Comparison of ENCODE assay signal across 11 cellular contexts in genomic region chr11:104402812-104403521, GRCh38.
A peak's percentile ranks its signal among the peaks of the same experiment; 100 is the strongest.
DNase-seq lines count a peak whose midpoint lies in the region; ATAC-seq and TF ChIP-seq lines count a peak whose summit lies in the region.
"Had no signal": no experiment of that assay in that cellular context is flagged by ENCODE, and none has a peak within 500 bp of the region (broad histone marks: within the 10 kb centered on the region; RNA-seq: fewer than 3 reads in every experiment).

No MANE protein-coding gene starts in this region.

- H3K9me3 ChIP-seq in cardiac muscle cell (ENCODE audit: low read depth) (no peaks in the 10 kb centered on the region), heart left ventricle (no peaks in the 10 kb centered on the region)
- H3K9me3 ChIP-seq: right atrium auricular region, thoracic aorta had no signal

- H3K4me3 ChIP-seq in cardiac muscle cell (no peak overlapping the region), heart left ventricle (no peak overlapping the region)
- H3K4me3 ChIP-seq: right atrium auricular region, thoracic aorta had no signal

- intact Hi-C loops in heart left ventricle (cut with DNase I) = no loop called here

- 67 to 83% (median 77%) methylated on average over 1 of the region's 1 CpG for WGBS in heart left ventricle, 4 donors

- H3K27me3 ChIP-seq in cardiac muscle cell (no peaks in the 10 kb centered on the region), heart left ventricle (no peaks in the 10 kb centered on the region)
- H3K27me3 ChIP-seq: right atrium auricular region had no signal

- H3K36me3 ChIP-seq in cardiac muscle cell = no peaks in the 10 kb centered on the region
- no peaks in the 10 kb centered on the region for H3K36me3 ChIP-seq in heart left ventricle
- H3K36me3 ChIP-seq: right atrium auricular region, thoracic aorta had no signal

- no peak for TF ChIP-seq POLR2A in heart left ventricle (IDR thresholded peaks at IDR 0.05)

- H3K4me1 ChIP-seq in cardiac muscle cell (ENCODE audit: low read depth) (peaks cover 20% of the 10 kb centered on the region), heart left ventricle (peaks cover 0 to 4% (median 0%) of the 10 kb centered on the region in 12 donors)
- H3K4me1 ChIP-seq: right atrium auricular region had no signal

- peak overlapping the region; percentile 76 for H3K27ac ChIP-seq in cardiac muscle cell
- no peak overlapping the region for H3K27ac ChIP-seq in heart left ventricle
- H3K27ac ChIP-seq: right atrium auricular region, thoracic aorta had no signal

- TF ChIP-seq CTCF in cardiac muscle cell (IDR thresholded peaks at IDR 0.05; ENCODE audit: low read depth, low read length) (no peak), heart left ventricle (IDR thresholded peaks at IDR 0.05) (no peak)

- ATAC-seq in heart left ventricle (no peak), HG02973 (IDR thresholded peaks at IDR 0.05; ENCODE audit: unreplicated experiment) (no peak), GM19455 (IDR thresholded peaks at IDR 0.05; ENCODE audit: unreplicated experiment) (no peak), HG02852 (IDR thresholded peaks at IDR 0.05; ENCODE audit: unreplicated experiment) (no peak)

- DNase-seq in cardiac muscle cell (ENCODE audit: low read depth in 1 of 2, low spot score in 1 of 2) = peak in 1 of 2 donors; percentile 13
- no peak for DNase-seq in heart left ventricle
- peak; percentile 25 for DNase-seq in NCI-H226
- peak; percentile 49 for DNase-seq in glomerular visceral epithelial cell (ENCODE audit: extremely low spot score)
- DNase-seq in occipital lobe (lab: John Stamatoyannopoulos, UW) = no peak
- DNase-seq: activated T-cell treated with anti-CD3 and anti-CD28 coated beads, Interleukin-2, amount 50 U/mL, for 24 hours had no signal

Comparison
In these comparisons a context has a peak if more than half of its experiments do, and no peak if none do; other contexts are left out.
1. DNase-seq: peak in NCI-H226 (single experiment) and glomerular visceral epithelial cell (single experiment); none in heart left ventricle (0 of 5) and occipital lobe (single experiment).